8 cellular contexts compared by ENCODE assay signal in genomic region chr5:134873987-134874830, GRCh38. TPM values are rescaled to one million over a fixed set of nuclear protein-coding genes. Genes with fewer than 3 reads are reported as not detected.
DNase-seq lines count a peak whose midpoint lies in the region; ATAC-seq and TF ChIP-seq lines count a peak whose summit lies in the region.

Gene TXNDC15, plus strand, starts transcription at chr5:134874371. Its CDS starts 57 bp downstream, at chr5:134874428.

- peak within 1 kb of the TSS; percentile 86 for H2BK120ac ChIP-seq in IMR-90 (ENCODE audit: low read depth, low read length)

- H4K5ac ChIP-seq in IMR-90 (ENCODE audit: low read depth, low read length) = peak within 1 kb of the TSS; percentile 97

- dilution Hi-C loops in IMR-90 (cut with HindIII; ENCODE audit: low sequenced_read_pairs, unreplicated experiment) = no loop called here

- peak within 1 kb of the TSS; percentile 91 for H3K23ac ChIP-seq in IMR-90 (ENCODE audit: low read depth, low read length)

- peak within 1 kb of the TSS; percentile 18 for H2BK20ac ChIP-seq in IMR-90 (ENCODE audit: low read depth, low read length)

- H3K4ac ChIP-seq in IMR-90 (ENCODE audit: low read depth, low read length) = peak within 1 kb of the TSS; percentile 97

- peak within 1 kb of the TSS; percentile 93 for H4K91ac ChIP-seq in IMR-90 (ENCODE audit: insufficient read depth, low read depth, low read length)

- CTCF ChIA-PET in IMR-90 (lab: Yijun Ruan, JAX) = interaction anchor here (0.5 kb wide), 1 partner anchor 97 kb away, joined by 6 read pairs; no protein-coding TSS in a partner anchor

- peak within 1 kb of the TSS; percentile 97 for H3K14ac ChIP-seq in IMR-90 (replicated peaks; ENCODE audit: low read depth, low read length)

- H3K4me3 ChIP-seq in IMR-90 (ENCODE audit: insufficient read depth, low read depth, low read length) = peak within 1 kb of the TSS; percentile 81
- H3K4me3 ChIP-seq in fibroblast of mammary gland (ENCODE audit: control insufficient read depth, low read depth, low read length) = peak within 1 kb of the TSS; percentile 77

- POLR2A ChIA-PET in IMR-90 (lab: Charles Lee; ENCODE audit: unreplicated experiment) = interaction anchor here (0.6 to 1.3 kb wide), 2 partner anchors 9 to 16 kb away, joined by 5 read pairs; no protein-coding TSS in a partner anchor
- POLR2A ChIA-PET in naive thymus-derived CD8-positive, alpha-beta T cell (lab: Charles Lee) = interaction anchor here (0.6 to 3.5 kb wide), 9 partner anchors 9 to 648 kb away, joined by 3 to 48 read pairs (median 9); partner anchors contain the start of genes C5orf24, CAMLG, DDX46 and PCBD2

- peak within 1 kb of the TSS; percentile 98 for H3K4me2 ChIP-seq in IMR-90 (ENCODE audit: low read depth, low read length)

- peak; percentile 76 for ATAC-seq in GM21526 (IDR thresholded peaks at IDR 0.05; ENCODE audit: low FRiP score, unreplicated experiment)
- peak; percentile 88 for ATAC-seq in IMR-90 (ENCODE audit: low read depth)
- ATAC-seq in naive thymus-derived CD8-positive, alpha-beta T cell = peak; percentile 95

- peaks cover 5% of the 10 kb centered on the region; the same call in 1 of the 2 replicates for H3K4me1 ChIP-seq in IMR-90 (ENCODE audit: control insufficient read depth, insufficient read depth, low read length)

- H2BK5ac ChIP-seq in IMR-90 (ENCODE audit: low read depth, low read length, poor library complexity, severe bottlenecking) = peak within 1 kb of the TSS; percentile 98

- H3K27me3 ChIP-seq in IMR-90 (ENCODE audit: control insufficient read depth, insufficient read depth, low read length) = no peaks in the 10 kb centered on the region

- no peaks in the 10 kb centered on the region for H3K9me3 Mint-ChIP-seq in naive thymus-derived CD8-positive, alpha-beta T cell

- H3K4me1 Mint-ChIP-seq in naive thymus-derived CD8-positive, alpha-beta T cell = peaks cover 24 to 48% (median 40%) of the 10 kb centered on the region in 4 donors

- H2AK5ac ChIP-seq in IMR-90 (ENCODE audit: low read depth, low read length) = peak within 1 kb of the TSS; percentile 89

- H3K27me3 Mint-ChIP-seq in naive thymus-derived CD8-positive, alpha-beta T cell = no peaks in the 10 kb centered on the region

- H2AFZ ChIP-seq in IMR-90 (replicated peaks; ENCODE audit: low read length, poor library complexity) = peak within 1 kb of the TSS; percentile 99

- H3K9me1 ChIP-seq in IMR-90 (ENCODE audit: insufficient read depth, low read length) = peaks cover 12% of the 10 kb centered on the region; the same call in 1 of the 2 replicates

- peak; percentile 76 for TF ChIP-seq POLR2A in IMR-90 (IDR thresholded peaks at IDR 0.05; ENCODE audit: low read depth, low read length)

- H2AK9ac ChIP-seq in IMR-90 (replicated peaks; ENCODE audit: low read depth, low read length, poor library complexity) = peak within 1 kb of the TSS; percentile 83

- peaks cover 4% of the 10 kb centered on the region; the same call in 1 of the 2 replicates for H4K20me1 ChIP-seq in IMR-90 (ENCODE audit: insufficient read depth, low read length)

- no peaks in the 10 kb centered on the region for H3K9me3 ChIP-seq in IMR-90 (ENCODE audit: control insufficient read depth, insufficient read depth, low read length)

- H2BK15ac ChIP-seq in IMR-90 (ENCODE audit: low read depth, low read length) = peak within 1 kb of the TSS; percentile 70; the same call in 2 of the 3 replicates

- TF ChIP-seq CTCF in IMR-90 (conservative IDR thresholded peaks at IDR 0.05; ENCODE audit: low read depth, low read length) (no peak), fibroblast of mammary gland (conservative IDR thresholded peaks at IDR 0.05; ENCODE audit: control insufficient read depth, insufficient read depth, low read depth, low read length) (no peak)

- WGBS in IMR-90 (ENCODE audit: extremely low coverage in 2 of 2, insufficient read length in 1 of 2), 2 experiments = 5% methylated on average over 29 of the region's 79 CpGs; no CpG with 5 or more reads in 1 of the 2 experiments

- BruUV-seq in IMR-90 (replicated peaks; lab: Mats Ljungman, UMichigan) = no TSS peak

- H3K79me1 ChIP-seq in IMR-90 (ENCODE audit: low read depth in 1 of 2, low read length in 2 of 2) = peaks cover 21 to 46% of the 10 kb centered on the region in 2 experiments

- H3K36me3 ChIP-seq in IMR-90 (ENCODE audit: control insufficient read depth, insufficient read depth, low read length) = peaks cover 3% of the 10 kb centered on the region

- DNase-seq in DMS114 treated with DMSO at 0.1 percent for 48 hours (lab: John Stamatoyannopoulos, UW; ENCODE audit: unreplicated experiment) (peak; percentile 81), IMR-90 (peak; percentile 86), RKO (ENCODE audit: low spot score) (peak; percentile 91), fibroblast of mammary gland (ENCODE audit: low read depth) (peak; percentile 83)
- peak; percentile 59 to 72 for DNase-seq in activated T-helper 1 cell treated with anti-CD3 and anti-CD28 coated beads, Interleukin-2, amount 50 U/mL, for 16 hours (ENCODE audit: low read depth in 1 of 2, low spot score in 1 of 2)
- peak; percentile 66 to 87 (median 78) for DNase-seq in naive thymus-derived CD8-positive, alpha-beta T cell
- DNase-seq in stimulated activated naive CD4-positive, alpha-beta T cell (lab: John Stamatoyannopoulos, UW) = peak; percentile 60 to 81 (median 75)

- peak within 1 kb of the TSS; percentile 83 for H3K18ac ChIP-seq in IMR-90 (ENCODE audit: low read depth, low read length)

- peak within 1 kb of the TSS; percentile 85 for H3K56ac ChIP-seq in IMR-90 (ENCODE audit: extremely low read depth, insufficient read depth, low read length)

- peak within 1 kb of the TSS; percentile 99 for H3K27ac ChIP-seq in IMR-90 (ENCODE audit: insufficient read depth, low read length)

- intact Hi-C loops in IMR-90 (cut with micrococcal nuclease) = loop anchor here (2.0 kb wide), 1 partner anchor 31 kb away; the partner anchor contains the start of gene PCBD2

- H3K27ac Mint-ChIP-seq in naive thymus-derived CD8-positive, alpha-beta T cell = peak within 1 kb of the TSS; percentile 92 to 97 (median 96)

- in situ Hi-C loops in IMR-90 (cut with MboI; ENCODE audit: low sequenced_read_pairs) = no loop called here

- peak within 1 kb of the TSS; percentile 89 to 97 (median 94) for H3K4me3 Mint-ChIP-seq in naive thymus-derived CD8-positive, alpha-beta T cell

- peak within 1 kb of the TSS; percentile 97 for H3K9ac ChIP-seq in IMR-90 (ENCODE audit: low read depth, low read length)

- no peak for TF ChIP-seq RAD21 in IMR-90 (IDR thresholded peaks at IDR 0.05; ENCODE audit: low read length)

- H3K36me3 Mint-ChIP-seq in naive thymus-derived CD8-positive, alpha-beta T cell = peaks cover 0 to 12% (median 2%) of the 10 kb centered on the region in 3 donors

- peak within 1 kb of the TSS; percentile 99 to 100 for H4K8ac ChIP-seq in IMR-90 (ENCODE audit: low read depth in 2 of 2, low read length in 2 of 2)

TF ChIP-seq in IMR-90, 13 proteins besides CTCF, POLR2A, EP300 and RAD21:
- peak; percentile 43; the same call in 1 of the 2 replicates for TF ChIP-seq MXI1 (IDR thresholded peaks at IDR 0.05; ENCODE audit: borderline replicate concordance, low read depth, low read length)
- no peak for TF ChIP-seq USF2 (IDR thresholded peaks at IDR 0.05; ENCODE audit: low read depth, low read length)
- peak; percentile 30; the same call in 1 of the 2 replicates for TF ChIP-seq MAZ (IDR thresholded peaks at IDR 0.05; ENCODE audit: borderline replicate concordance, low read depth, low read length)

RNA-seq across cellular contexts. Expression of gene TXNDC15, which starts in this region (rescaled TPM):
- 101 and 125 TPM in 2 replicates for total RNA-seq in IMR-90 (2012; rRNA removed)
- 87.0 and 117 TPM in 2 replicates for polyA plus RNA-seq in IMR-90 (2012; rRNA removed)
- polyA plus RNA-seq in IMR-90 (2012; cell fraction: cytosol; rRNA removed) = 100 and 151 TPM in 2 replicates
- polyA plus RNA-seq in IMR-90 (2012; cell fraction: nucleus; rRNA removed; ENCODE audit: low replicate concordance) = 60.2 and 79.7 TPM in 2 replicates
- total RNA-seq in naive thymus-derived CD8-positive, alpha-beta T cell = 10 to 100 TPM; 34.4 to 37.8 TPM
- 10 to 100 TPM in 1 of 3 donors, 1 to 10 TPM in 2; 8.7 to 12.2 (median 9.1) TPM for polyA plus RNA-seq in naive thymus-derived CD8-positive, alpha-beta T cell

Comparison
In these comparisons a context has a peak if more than half of its experiments do, and no peak if none do; other contexts are left out.
1. Peak in every context shown above with its lines: DNase-seq, ATAC-seq, H3K4me3 ChIP-seq and H3K27ac ChIP-seq.